Comparison of ENCODE assay signal across 8 cellular contexts in genomic region chr12:16076553-16076952, GRCh38.
DNase-seq lines count a peak whose midpoint lies in the region; ATAC-seq, FAIRE-seq and TF ChIP-seq lines count a peak whose summit lies in the region.

No MANE protein-coding gene starts in this region.

- TF ChIP-seq CTCF in D721Med (IDR thresholded peaks at IDR 0.05; ENCODE audit: insufficient read depth, missing control alignments): peak; percentile 88
- no peak for TF ChIP-seq CTCF in uterus (IDR thresholded peaks at IDR 0.05)

- no peaks in the 10 kb centered on the region for H3K27me3 ChIP-seq in aorta (ENCODE audit: control insufficient read depth in 1 of 2, insufficient read depth in 2 of 2, low read length in 1 of 2)
- H3K27me3 ChIP-seq in uterus: no peaks in the 10 kb centered on the region

- no peak for TF ChIP-seq POLR2A in uterus (IDR thresholded peaks at IDR 0.05)

- H3K9me3 ChIP-seq in aorta (ENCODE audit: control insufficient read depth, low read length): peaks cover 1% of the 10 kb centered on the region
- no peaks in the 10 kb centered on the region for H3K9me3 ChIP-seq in uterus

- ATAC-seq in GM19328 (IDR thresholded peaks at IDR 0.05; ENCODE audit: unreplicated experiment) (peak; percentile 65), HG03442 (IDR thresholded peaks at IDR 0.05; ENCODE audit: unreplicated experiment) (peak; percentile 78), aorta (ENCODE audit: low FRiP score) (peak; percentile 29)

- H3K4me3 ChIP-seq in aorta (ENCODE audit: low read length in 2 of 2) (no peak overlapping the region), uterus (no peak overlapping the region)

- intact Hi-C loops in aorta (cut with DNase I) (no loop called here), uterus (cut with DNase I; ENCODE audit: low total_unique reads) (no loop called here)

- WGBS in aorta, 2 donors: 38 to 47% methylated on average over 2 of the region's 2 CpGs

- FAIRE-seq in D721Med (lab: Jason Lieb, UNC): no peak

- H3K36me3 ChIP-seq in aorta (ENCODE audit: control insufficient read depth in 1 of 2, insufficient read depth in 2 of 2, low read length in 1 of 2) (no peaks in the 10 kb centered on the region), uterus (no peaks in the 10 kb centered on the region)

- H3K27ac ChIP-seq in epithelial cell of prostate (no peak overlapping the region), aorta (ENCODE audit: low read depth in 1 of 2, low read length in 2 of 2) (no peak overlapping the region), uterus (no peak overlapping the region)

- H3K4me1 ChIP-seq in aorta (ENCODE audit: control insufficient read depth in 1 of 2, insufficient read depth in 2 of 2, low read length in 2 of 2) (no peaks in the 10 kb centered on the region), uterus (no peaks in the 10 kb centered on the region)

- DNase-seq in D721Med (ENCODE audit: insufficient read length, low spot score) (no peak), NCI-H82 (lab: John Stamatoyannopoulos, UW) (peak; percentile 90), epithelial cell of prostate (ENCODE audit: low read depth, low spot score) (peak; percentile 8), aorta (no peak), uterus (no peak), superior temporal gyrus (ENCODE audit: extremely low spot score) (no peak)

Comparison
In these comparisons a context has a peak if more than half of its experiments do, and no peak if none do; other contexts are left out.
1. DNase-seq: peak in NCI-H82 (single experiment) and epithelial cell of prostate (single experiment); none in D721Med (single experiment), aorta (0 of 2), uterus (0 of 2) and superior temporal gyrus (single experiment).
2. Peak in every context shown above with its lines, with median percentiles within 50 percentile points of each other: ATAC-seq.